ENCODE assay signal across 13 cellular contexts in genomic region chr4:61204353-61204752, GRCh38. TPM values are rescaled to one million over a fixed set of nuclear protein-coding genes. Genes with fewer than 3 reads are reported as not detected.
DNase-seq lines count a peak whose midpoint lies in the region; ATAC-seq, FAIRE-seq and TF ChIP-seq lines count a peak whose summit lies in the region.
"Had no signal": no experiment of that assay in that cellular context is flagged by ENCODE, and none has a peak within 500 bp of the region (broad histone marks: within the 10 kb centered on the region; RNA-seq: fewer than 3 reads in every experiment).

No MANE protein-coding gene starts in this region.

- H4K5ac ChIP-seq in H1 (ENCODE audit: insufficient read length, low read depth, low read length): no peak overlapping the region

- H2AK5ac ChIP-seq in H1 (ENCODE audit: low read depth, low read length): no peak overlapping the region

- H3K4me3 Mint-ChIP-seq in natural killer cell: no peak overlapping the region
- H3K4me3 Mint-ChIP-seq: activated CD8-positive, alpha-beta T cell treated with anti-CD3 and anti-CD28 coated beads, Interleukin-2, amount 10 ng/mL, durations not matched to agents 7 days and 5 days; activated naive CD8-positive, alpha-beta T cell treated with anti-CD3 and anti-CD28 coated beads, Interleukin-2, amount 50 U/mL, for 24 hours had no signal

- no peak for ATAC-seq in natural killer cell
- ATAC-seq in GM21423 (IDR thresholded peaks at IDR 0.05; ENCODE audit: unreplicated experiment): no peak
- no peak for ATAC-seq in psoas muscle
- ATAC-seq: activated CD8-positive, alpha-beta T cell treated with anti-CD3 and anti-CD28 coated beads, Interleukin-2, amount 10 ng/mL, durations not matched to agents 7 days and 5 days; activated naive CD8-positive, alpha-beta T cell treated with anti-CD3 and anti-CD28 coated beads, Interleukin-2, amount 50 U/mL, for 24 hours had no signal

- peaks cover 0 to 69% of the 10 kb centered on the region in 2 experiments; a peak in 2 of 4 replicates for H3K79me2 ChIP-seq in H1 (ENCODE audit: control insufficient read depth in 1 of 2, insufficient read depth in 2 of 2, low read length in 2 of 2)
- H3K79me2 ChIP-seq in osteoblast (ENCODE audit: insufficient read depth, low read length): no peaks in the 10 kb centered on the region

- no peak overlapping the region for H3K14ac ChIP-seq in H1 (ENCODE audit: insufficient read length)

- peaks cover 0 to 13% (median 8%) of the 10 kb centered on the region in 4 experiments; a peak in 4 of 7 replicates for H3K4me1 ChIP-seq in H1 (replicated peaks in 1 of 4; ENCODE audit: control insufficient read depth in 3 of 4, insufficient read depth in 4 of 4, low read length in 3 of 4)
- H3K4me1 ChIP-seq in osteoblast (ENCODE audit: insufficient read depth, low read length): no peaks in the 10 kb centered on the region
- no peaks in the 10 kb centered on the region for H3K4me1 ChIP-seq in effector memory CD4-positive, alpha-beta T cell (ENCODE audit: control insufficient read depth, insufficient read depth, low read length, poor library complexity, severe bottlenecking)
- no peaks in the 10 kb centered on the region for H3K4me1 ChIP-seq in psoas muscle

- peaks cover 2 to 4% of the 10 kb centered on the region in 2 donors for H3K9me3 Mint-ChIP-seq in natural killer cell
- H3K9me3 Mint-ChIP-seq: activated naive CD8-positive, alpha-beta T cell treated with anti-CD3 and anti-CD28 coated beads, Interleukin-2, amount 50 U/mL, for 24 hours had no signal

- H2AFZ ChIP-seq in H1 (ENCODE audit: low read length) (no peak overlapping the region), osteoblast (ENCODE audit: low read length) (no peak overlapping the region)

- H4K20me1 ChIP-seq in H1 (replicated peaks in 1 of 2; ENCODE audit: control insufficient read depth in 1 of 2, insufficient read depth in 2 of 2, low read length in 2 of 2) (peaks cover 5 to 14% of the 10 kb centered on the region in 2 experiments), osteoblast (ENCODE audit: insufficient read depth, low read length) (no peaks in the 10 kb centered on the region)

- H2BK15ac ChIP-seq in H1 (ENCODE audit: low read length): no peak overlapping the region

- no peak overlapping the region for H3K4ac ChIP-seq in H1 (replicated peaks; ENCODE audit: insufficient read length, low read depth, low read length)

- POLR2A ChIA-PET in H1 (lab: Charles Lee; ENCODE audit: partially characterized antibody): interaction anchor here (0.7 kb wide), 1 partner anchor 890 kb away, joined by 3 read pairs; no protein-coding TSS in a partner anchor

- no peaks in the 10 kb centered on the region for H3K79me1 ChIP-seq in H1 (ENCODE audit: low read depth, low read length)

- H3K4me2 ChIP-seq in H1 (ENCODE audit: insufficient read depth in 1 of 2, low read depth in 2 of 2, low read length in 2 of 2) (no peak overlapping the region), osteoblast (ENCODE audit: insufficient read depth, low read length) (no peak overlapping the region)

- intact Hi-C loops in natural killer cell (cut with micrococcal nuclease): no loop called here
- intact Hi-C loops in psoas muscle (cut with DNase I): no loop called here

- no peak overlapping the region for H2BK12ac ChIP-seq in H1 (ENCODE audit: low read depth, low read length)

- CTCF ChIA-PET in H1 (lab: Charles Lee; ENCODE audit: partially characterized antibody): interaction anchor here (1.1 kb wide), 1 partner anchor 28 kb away, joined by 3 read pairs; no protein-coding TSS in a partner anchor

- no peak for TF ChIP-seq RAD21 in H1 (IDR thresholded peaks at IDR 0.05 in 1 of 2, conservative IDR thresholded peaks at IDR 0.05 in 1 of 2; ENCODE audit: low read depth in 2 of 2, low read length in 2 of 2)

- peaks cover 26% of the 10 kb centered on the region for H3K36me3 Mint-ChIP-seq in natural killer cell

- no peak overlapping the region for H4K8ac ChIP-seq in H1 (ENCODE audit: extremely low read depth, insufficient read depth, low read length)

- H3K27me3 Mint-ChIP-seq in natural killer cell (ENCODE audit: low read depth in 2 of 2): peaks cover 27% of the 10 kb centered on the region in 2 donors

- no peak overlapping the region for H3K18ac ChIP-seq in H1 (ENCODE audit: extremely low read depth, low read length)

- H3K23ac ChIP-seq in H1 (ENCODE audit: insufficient read length): no peak overlapping the region

- no peak overlapping the region for H3K27ac Mint-ChIP-seq in natural killer cell
- H3K27ac Mint-ChIP-seq: activated CD8-positive, alpha-beta T cell treated with anti-CD3 and anti-CD28 coated beads, Interleukin-2, amount 10 ng/mL, durations not matched to agents 7 days and 5 days; activated naive CD8-positive, alpha-beta T cell treated with anti-CD3 and anti-CD28 coated beads, Interleukin-2, amount 50 U/mL, for 24 hours had no signal

- no peak for FAIRE-seq in H1 (lab: Jason Lieb, UNC)
- FAIRE-seq: small intestine had no signal

- TF ChIP-seq POLR2A in H1 (IDR thresholded peaks at IDR 0.05; ENCODE audit: control extremely low read depth in 1 of 2, low read depth in 2 of 2, low read length in 2 of 2): no peak

- no peak overlapping the region for H3K27ac ChIP-seq in H1 (ENCODE audit: low read depth, low read length)
- no peak overlapping the region for H3K27ac ChIP-seq in osteoblast (ENCODE audit: low read depth, low read length)
- H3K27ac ChIP-seq in effector memory CD4-positive, alpha-beta T cell (ENCODE audit: insufficient read depth, low read length, poor library complexity, severe bottlenecking): no peak overlapping the region
- no peak overlapping the region for H3K27ac ChIP-seq in psoas muscle

- WGBS in H1 (ENCODE audit: extremely low coverage in 1 of 2, insufficient coverage in 1 of 2, insufficient read length in 1 of 2, insufficient replicate concordance in 2 of 2, low coverage in 1 of 2, low lambda C conversion rate in 2 of 2, missing lambda C conversion rate in 1 of 2), 2 experiments: 88% methylated on average over 1 of the region's 1 CpG; no CpG with 5 or more reads in 1 of the 2 experiments
- 80 to 96% (median 95%) methylated on average over 1 of the region's 1 CpG for WGBS in psoas muscle, 3 donors

- TF ChIP-seq CTCF in H1 (IDR thresholded peaks at IDR 0.05; ENCODE audit: control extremely low read depth in 1 of 3, insufficient read depth in 1 of 3, low read depth in 1 of 3, low read length in 3 of 3) (no peak), osteoblast (IDR thresholded peaks at IDR 0.05; ENCODE audit: extremely low read depth, low read depth, low read length) (no peak), natural killer cell (IDR thresholded peaks at IDR 0.05) (no peak), psoas muscle (IDR thresholded peaks at IDR 0.05) (no peak)

- H2BK20ac ChIP-seq in H1 (ENCODE audit: low read length): no peak overlapping the region

- H3K23me2 ChIP-seq in H1 (ENCODE audit: low read depth, low read length): peaks cover 22% of the 10 kb centered on the region

- H3K56ac ChIP-seq in H1 (replicated peaks; ENCODE audit: insufficient read length, low read depth, low read length): no peak overlapping the region

- H3K27me3 ChIP-seq in H1 (replicated peaks in 1 of 4; ENCODE audit: control insufficient read depth in 3 of 4, extremely low read depth in 1 of 4, insufficient read depth in 3 of 4, low read length in 3 of 4) (peaks cover 0 to 25% (median 20%) of the 10 kb centered on the region in 4 experiments; a peak in 5 of 7 replicates), osteoblast (ENCODE audit: insufficient read depth, low read length) (peaks cover 23% of the 10 kb centered on the region), psoas muscle (ENCODE audit: insufficient read depth in 3 of 3, low read length in 2 of 3) (peaks cover 0 to 47% (median 24%) of the 10 kb centered on the region in 3 donors)
- H3K27me3 ChIP-seq in effector memory CD4-positive, alpha-beta T cell (replicated peaks; ENCODE audit: control insufficient read depth, insufficient read depth, low read length, poor library complexity, severe bottlenecking): peaks cover 10% of the 10 kb centered on the region

- DNase-seq in HCEC 1CT (peak; percentile 1), NCI-H446 treated with DMSO at 0.1 percent for 48 hours (lab: John Stamatoyannopoulos, UW) (peak; percentile 18), H1 (ENCODE audit: low read depth in 1 of 2, low spot score in 2 of 2) (no peak), osteoblast (ENCODE audit: insufficient read length, low spot score, missing footprints) (peak; percentile 48), natural killer cell (no peak), psoas muscle (no peak)
- DNase-seq in effector memory CD4-positive, alpha-beta T cell: no peak
- DNase-seq: activated CD8-positive, alpha-beta T cell treated with anti-CD3 and anti-CD28 coated beads, Interleukin-2, amount 10 ng/mL, durations not matched to agents 7 days and 5 days; activated naive CD8-positive, alpha-beta T cell treated with anti-CD3 and anti-CD28 coated beads, Interleukin-2, amount 50 U/mL, for 24 hours; KG1; small intestine; T-helper 1 cell had no signal

- H3K36me3 ChIP-seq in H1 (ENCODE audit: control insufficient read depth in 2 of 4, insufficient read depth in 4 of 4, low read length in 3 of 4) (no peaks in the 10 kb centered on the region), osteoblast (ENCODE audit: insufficient read depth, low read length) (no peaks in the 10 kb centered on the region), psoas muscle (ENCODE audit: insufficient read depth in 1 of 2, low read depth in 1 of 2) (no peaks in the 10 kb centered on the region)
- H3K36me3 ChIP-seq in effector memory CD4-positive, alpha-beta T cell (ENCODE audit: control insufficient read depth, insufficient read depth, low read length): no peaks in the 10 kb centered on the region

- no peak overlapping the region for H4K91ac ChIP-seq in H1 (replicated peaks; ENCODE audit: insufficient read length, low read length)

- H2BK5ac ChIP-seq in H1 (ENCODE audit: low read depth, low read length): no peak overlapping the region

- H3K4me3 ChIP-seq in H1 (ENCODE audit: extremely low read depth in 1 of 4, insufficient read depth in 2 of 4, low read depth in 3 of 4, low read length in 4 of 4) (no peak overlapping the region), osteoblast (ENCODE audit: insufficient read depth, low read length) (no peak overlapping the region), psoas muscle (no peak overlapping the region)
- no peak overlapping the region for H3K4me3 ChIP-seq in effector memory CD4-positive, alpha-beta T cell (ENCODE audit: insufficient read depth, low read depth, low read length, poor library complexity, severe bottlenecking)

- H3K9ac ChIP-seq in H1 (replicated peaks in 1 of 4; ENCODE audit: extremely low read depth in 1 of 4, low read depth in 3 of 4, low read length in 3 of 4): no peak overlapping the region

- H3K4me1 Mint-ChIP-seq in natural killer cell: no peaks in the 10 kb centered on the region
- H3K4me1 Mint-ChIP-seq: activated naive CD8-positive, alpha-beta T cell treated with anti-CD3 and anti-CD28 coated beads, Interleukin-2, amount 50 U/mL, for 24 hours had no signal

- TF ChIP-seq EP300 in H1 (IDR thresholded peaks at IDR 0.05; ENCODE audit: borderline replicate concordance in 1 of 2, low read depth in 2 of 2, low read length in 2 of 2): no peak

- H3K9me3 ChIP-seq in H1 (ENCODE audit: insufficient read depth in 2 of 2, low read depth in 1 of 2, low read length in 1 of 2): no peaks in the 10 kb centered on the region
- no peaks in the 10 kb centered on the region for H3K9me3 ChIP-seq in osteoblast (ENCODE audit: low read depth, low read length)
- no peaks in the 10 kb centered on the region for H3K9me3 ChIP-seq in effector memory CD4-positive, alpha-beta T cell (ENCODE audit: control insufficient read depth, low read length)
- no peaks in the 10 kb centered on the region for H3K9me3 ChIP-seq in psoas muscle

- no peak overlapping the region for H2BK120ac ChIP-seq in H1 (replicated peaks; ENCODE audit: low read depth, low read length)

RNA-seq across cellular contexts. Expression of gene ADGRL3, which starts 4.2 kb away (rescaled TPM):
- total RNA-seq in H1 (2021; fragmentation: NEBNext Ultra II Directional; extraction: Animal tissue kit (Norgen Biotek cat#: 25700)): 13.0 and 14.0 TPM in 2 replicates
- polyA plus RNA-seq in H1 (2011; rRNA removed): 3.9 and 6.6 TPM in 2 replicates
- 6.3 TPM for polyA plus RNA-seq in H1 (2011; cell fraction: cytosol; rRNA removed)
- polyA plus RNA-seq in H1 (2011; cell fraction: nucleus; rRNA removed): 6.1 TPM
- polyA plus RNA-seq in H1 (2012, experiment 1 of 2): 4.9 to 7.9 TPM (median 6.1 TPM) in 4 replicates
- 0.37 TPM for polyA plus RNA-seq in H1 (2012, experiment 2 of 2)
- 10.1 TPM for polyA plus RNA-seq in H1 (2013, experiment 1 of 2)
- 9.8 TPM for polyA plus RNA-seq in H1 (2013, experiment 2 of 2)
- 28.4 and 41.8 TPM in 2 replicates for polyA minus RNA-seq in H1 (2011; rRNA and poly(A)+ RNA removed)
- 9.8 TPM for polyA minus RNA-seq in H1 (2011; cell fraction: cytosol; rRNA and poly(A)+ RNA removed)
- polyA minus RNA-seq in H1 (2011; cell fraction: nucleus; rRNA and poly(A)+ RNA removed): 64.7 TPM
- 0.29 TPM in 1 of 2 replicates, not detected in the other for total RNA-seq in osteoblast
- not detected for total RNA-seq in natural killer cell
- 1 to 10 TPM in 1 of 4 donors, under 1 TPM in 3; 0.42 to 2.8 (median 0.64) TPM for total RNA-seq in psoas muscle
- polyA plus RNA-seq in psoas muscle: under 1 TPM; 0.06 to 0.16 (median 0.08) TPM
- total RNA-seq: activated CD8-positive, alpha-beta T cell treated with anti-CD3 and anti-CD28 coated beads, Interleukin-2, amount 10 ng/mL, durations not matched to agents 7 days and 5 days had no signal

Comparison
In these comparisons a context has a peak if more than half of its experiments do, and no peak if none do; other contexts are left out.
1. DNase-seq: peak in HCEC 1CT (single experiment), NCI-H446 treated with DMSO at 0.1 percent for 48 hours (single experiment) and osteoblast (single experiment); none in H1 (0 of 2), effector memory CD4-positive, alpha-beta T cell (0 of 3), natural killer cell (single experiment) and psoas muscle (0 of 2).